In the genomic region with DNA sequence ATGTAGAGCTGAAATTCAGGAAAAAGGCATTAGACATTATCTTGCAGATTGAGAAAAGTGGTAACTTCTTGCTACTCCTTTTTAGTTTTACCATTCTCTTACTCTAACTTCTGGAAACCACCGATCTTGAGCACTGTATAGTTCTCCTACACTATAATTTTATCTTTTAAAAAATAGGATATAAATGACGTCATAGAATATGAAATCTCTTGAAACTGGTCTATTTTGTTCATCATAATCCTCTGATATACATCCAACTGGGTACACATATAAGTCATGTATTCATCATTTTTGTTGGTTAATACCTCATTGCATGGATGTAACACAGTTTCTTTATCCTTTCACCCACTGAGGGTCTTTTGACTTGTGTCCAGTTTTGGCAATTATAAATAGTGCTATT, we compare ENCODE assay signal across 35 cellular contexts.
"Had no signal": no experiment of that assay in that cellular context is flagged by ENCODE, and none has a peak within 500 bp of the region (broad histone marks: within the 10 kb centered on the region; RNA-seq: fewer than 3 reads in every experiment).

No MANE protein-coding gene starts in this region.

- H3K4me3 ChIP-seq: MG63 had no signal

- DNase-seq: Kasumi-1, MG63, MM.1S, MV-4-11, NCI-H1048, NCI-H1092, NCI-H1092 treated with DMSO at 0.1 percent for 48 hours, NCI-H1105, NCI-H1105 treated with DMSO at 0.1 percent for 48 hours, NCI-H1417, NCI-H1417 treated with DMSO at 0.1 percent for 48 hours, NCI-H1436, NCI-H1436 treated with DMSO at 0.1 percent for 48 hours, NCI-H146, NCI-H1694, NCI-H1694 treated with DMSO at 0.1 percent for 48 hours, NCI-H187, NCI-H187 treated with DMSO at 0.1 percent for 48 hours, NCI-H1930, NCI-H2029, NCI-H2029 treated with DMSO at 0.1 percent for 48 hours, NCI-H2081, NCI-H2081 treated with DMSO at 0.1 percent for 48 hours, NCI-H2107, NCI-H2171, NCI-H2171 treated with DMSO at 0.1 percent for 48 hours, NCI-H2227 treated with DMSO at 0.1 percent for 48 hours, NCI-H226, NCI-H345, NCI-H446, NCI-H446 treated with DMSO at 0.1 percent for 48 hours, NCI-H510A, NCI-H510A treated with DMSO at 0.1 percent for 48 hours, NCI-H524, NCI-H524 treated with DMSO at 0.1 percent for 48 hours had no signal

- H3K36me3 ChIP-seq: MG63 had no signal

- H3K9me3 ChIP-seq: MG63 had no signal
